Comparison of ENCODE assay signal across 8 cellular contexts in genomic region chr21:32728455-32729237, GRCh38. TPM values are rescaled to one million over a fixed set of nuclear protein-coding genes. Genes with fewer than 3 reads are reported as not detected.
DNase-seq lines count a peak whose midpoint lies in the region; ATAC-seq and TF ChIP-seq lines count a peak whose summit lies in the region.

No MANE protein-coding gene starts in this region.

- ATAC-seq in GM21390 (IDR thresholded peaks at IDR 0.05; ENCODE audit: unreplicated experiment) (peak; percentile 1), GM21360 (IDR thresholded peaks at IDR 0.05; ENCODE audit: unreplicated experiment) (no peak), GM21381 (IDR thresholded peaks at IDR 0.05; ENCODE audit: unreplicated experiment) (no peak)

- no peaks in the 10 kb centered on the region for H3K9me3 ChIP-seq in SJCRH30 (replicated peaks)

- TF ChIP-seq CTCF in fibroblast of the aortic adventitia (IDR thresholded peaks at IDR 0.05; ENCODE audit: insufficient read depth, low read length) = no peak

- H3K36me3 ChIP-seq in SJCRH30 = peaks cover 14% of the 10 kb centered on the region; the same call in 1 of the 2 replicates

- H3K4me1 ChIP-seq in SJCRH30 = no peaks in the 10 kb centered on the region

- peak overlapping the region; percentile 96 for H3K4me3 ChIP-seq in SJCRH30
- H3K4me3 ChIP-seq in fibroblast of the aortic adventitia (ENCODE audit: low read depth, low read length) = peak overlapping the region; percentile 92

- peak overlapping the region; percentile 76 for H3K27ac ChIP-seq in SJCRH30

- DNase-seq in CD1c-positive myeloid dendritic cell (ENCODE audit: extremely low spot score) = peak; percentile 77
- no peak for DNase-seq in SJCRH30
- DNase-seq in fibroblast of the aortic adventitia (ENCODE audit: low read depth) = no peak
- peak; percentile 74 for DNase-seq in renal cortical epithelial cell (ENCODE audit: low read depth)
- no peak for DNase-seq in germinal center (ENCODE audit: low spot score)

- no peaks in the 10 kb centered on the region for H3K27me3 ChIP-seq in SJCRH30

RNA-seq across cellular contexts. Expression of gene SYNJ1, which starts 0.8 kb away (rescaled TPM):
- total RNA-seq in SJCRH30 (2014; rRNA removed; shearing (Covaris generic)) = 8.9 and 9.7 TPM in 2 replicates
- total RNA-seq in fibroblast of the aortic adventitia (ENCODE audit: low replicate concordance) = 9.6 and 11.4 TPM in 2 replicates
- 0.69 and 13.1 TPM in 2 replicates for total RNA-seq in renal cortical epithelial cell

RNA-seq across cellular contexts. Expression of gene PAXBP1, which starts 42.9 kb away (rescaled TPM):
- total RNA-seq in SJCRH30 (2014; rRNA removed; shearing (Covaris generic)) = 67.5 and 81.7 TPM in 2 replicates
- total RNA-seq in fibroblast of the aortic adventitia (ENCODE audit: low replicate concordance) = 38.5 and 59.3 TPM in 2 replicates
- total RNA-seq in renal cortical epithelial cell = 15.6 and 30.4 TPM in 2 replicates

Comparison
In these comparisons a context has a peak if more than half of its experiments do, and no peak if none do; other contexts are left out.
1. DNase-seq: peak in CD1c-positive myeloid dendritic cell (single experiment) and renal cortical epithelial cell (single experiment); none in SJCRH30 (0 of 2), fibroblast of the aortic adventitia (single experiment) and germinal center (single experiment).